In genomic region chr4:89829470-89830138, GRCh38 we compare ENCODE assay signal across 9 cellular contexts. TPM values are rescaled to one million over a fixed set of nuclear protein-coding genes. Genes with fewer than 3 reads are reported as not detected.
A peak's percentile ranks its signal among the peaks of the same experiment; 100 is the strongest.
DNase-seq lines count a peak whose midpoint lies in the region; ATAC-seq and TF ChIP-seq lines count a peak whose summit lies in the region.
"Had no signal": no experiment of that assay in that cellular context is flagged by ENCODE, and none has a peak within 500 bp of the region (broad histone marks: within the 10 kb centered on the region; RNA-seq: fewer than 3 reads in every experiment).

No MANE protein-coding gene starts in this region.

- H3K4me1 Mint-ChIP-seq in T-helper 17 cell: peaks cover 11% of the 10 kb centered on the region

- no peak overlapping the region for H3K27ac Mint-ChIP-seq in T-helper 17 cell

- H3K27me3 ChIP-seq in right cardiac atrium (ENCODE audit: control insufficient read depth, insufficient read depth) (no peaks in the 10 kb centered on the region), testis (no peaks in the 10 kb centered on the region)

- H3K27me3 Mint-ChIP-seq in T-helper 17 cell: peaks cover 15% of the 10 kb centered on the region

- ATAC-seq in HG03045 (IDR thresholded peaks at IDR 0.05; ENCODE audit: unreplicated experiment) (peak; percentile 79), T-helper 17 cell (peak; percentile 82), right cardiac atrium (peak; percentile 41 to 61)

- DNase-seq in stimulated activated naive CD4-positive, alpha-beta T cell (lab: John Stamatoyannopoulos, UW): peak in 5 of 6 experiments; percentile 0 to 66 (median 55)
- no peak for DNase-seq in stimulated activated naive CD4-positive, alpha-beta T cell treated with Interleukin-2 at 50 U/mL for 16 hours (lab: John Stamatoyannopoulos, UW)
- DNase-seq in T-helper 17 cell (no peak), right cardiac atrium (peak in 1 of 3 donors; percentile 49), islet precursor cell (no peak), NCI-H2107 treated with DMSO at 0.1 percent for 48 hours (lab: John Stamatoyannopoulos, UW; ENCODE audit: unreplicated experiment) (no peak), testis (no peak)

- H3K27ac ChIP-seq in right cardiac atrium (ENCODE audit: low read length) (no peak overlapping the region), testis (no peak overlapping the region)

- intact Hi-C loops in right cardiac atrium (cut with DNase I) (no loop called here), testis (cut with DNase I; ENCODE audit: low total_unique reads) (no loop called here)

- H3K4me3 ChIP-seq in right cardiac atrium (ENCODE audit: low read length): no peak overlapping the region
- no peak overlapping the region for H3K4me3 ChIP-seq in testis
- H3K4me3 ChIP-seq: skin epidermis had no signal

- 54% methylated on average over 7 of the region's 7 CpGs for WGBS in right cardiac atrium
- WGBS in testis, 2 donors: 71 to 73% methylated on average over 7 of the region's 7 CpGs

- H3K4me3 Mint-ChIP-seq in T-helper 17 cell: peak overlapping the region; percentile 39

- H3K36me3 ChIP-seq in testis (ENCODE audit: low read depth, missing control alignments): no peaks in the 10 kb centered on the region

- H3K9me3 ChIP-seq in T-helper 17 cell (ENCODE audit: control insufficient read depth, low read length, poor library complexity, severe bottlenecking) (no peaks in the 10 kb centered on the region), right cardiac atrium (ENCODE audit: control insufficient read depth, low read length) (no peaks in the 10 kb centered on the region), testis (no peaks in the 10 kb centered on the region)

- no peak for TF ChIP-seq POLR2A in testis (IDR thresholded peaks at IDR 0.05)

- H3K36me3 Mint-ChIP-seq in T-helper 17 cell (ENCODE audit: low read depth): no peaks in the 10 kb centered on the region

- TF ChIP-seq CTCF in testis (IDR thresholded peaks at IDR 0.05): no peak

- H3K4me1 ChIP-seq in right cardiac atrium (ENCODE audit: control insufficient read depth, insufficient read depth, low read length) (no peaks in the 10 kb centered on the region), testis (no peaks in the 10 kb centered on the region)

RNA-seq across cellular contexts. Expression of gene SNCA, which starts 7.4 kb away (rescaled TPM):
- total RNA-seq in T-helper 17 cell (10 to 100 TPM in 1 of 2 donors, under 1 TPM in 1; 0.45 to 26.1 TPM), right cardiac atrium (10 to 100 TPM in 1 of 4 donors, 1 to 10 TPM in 3; 6.0 to 13.2 (median 7.4) TPM), testis (1 to 10 TPM; 1.5 to 2.0 TPM)
- polyA plus RNA-seq in right cardiac atrium (6.6 TPM), testis (ENCODE audit: insufficient read depth, low read depth, low replicate concordance) (6.4 TPM)

Comparison
In these comparisons a context has a peak if more than half of its experiments do, and no peak if none do; other contexts are left out.
1. DNase-seq: peak in stimulated activated naive CD4-positive, alpha-beta T cell (5 of 6); none in stimulated activated naive CD4-positive, alpha-beta T cell treated with Interleukin-2 at 50 U/mL for 16 hours (single experiment), T-helper 17 cell (0 of 3), islet precursor cell (single experiment), NCI-H2107 treated with DMSO at 0.1 percent for 48 hours (single experiment) and testis (single experiment).
2. Peak in every context shown above with its lines, with median percentiles within 50 percentile points of each other: ATAC-seq.